Comparison of ENCODE assay signal across 1 cellular context in genomic region chr19:12550951-12551832, GRCh38.
A peak's percentile ranks its signal among the peaks of the same experiment; 100 is the strongest.
TF ChIP-seq lines count a peak whose summit lies in the region.

Gene ZNF564, minus strand, starts transcription at chr19:12551482. Its CDS starts 150 bp downstream, at chr19:12551332.

TF ChIP-seq in HepG2, 621 proteins besides CTCF, POLR2A, EP300 and RAD21 (continued from another document and continues in another):
- TF ChIP-seq, protein P1, sequence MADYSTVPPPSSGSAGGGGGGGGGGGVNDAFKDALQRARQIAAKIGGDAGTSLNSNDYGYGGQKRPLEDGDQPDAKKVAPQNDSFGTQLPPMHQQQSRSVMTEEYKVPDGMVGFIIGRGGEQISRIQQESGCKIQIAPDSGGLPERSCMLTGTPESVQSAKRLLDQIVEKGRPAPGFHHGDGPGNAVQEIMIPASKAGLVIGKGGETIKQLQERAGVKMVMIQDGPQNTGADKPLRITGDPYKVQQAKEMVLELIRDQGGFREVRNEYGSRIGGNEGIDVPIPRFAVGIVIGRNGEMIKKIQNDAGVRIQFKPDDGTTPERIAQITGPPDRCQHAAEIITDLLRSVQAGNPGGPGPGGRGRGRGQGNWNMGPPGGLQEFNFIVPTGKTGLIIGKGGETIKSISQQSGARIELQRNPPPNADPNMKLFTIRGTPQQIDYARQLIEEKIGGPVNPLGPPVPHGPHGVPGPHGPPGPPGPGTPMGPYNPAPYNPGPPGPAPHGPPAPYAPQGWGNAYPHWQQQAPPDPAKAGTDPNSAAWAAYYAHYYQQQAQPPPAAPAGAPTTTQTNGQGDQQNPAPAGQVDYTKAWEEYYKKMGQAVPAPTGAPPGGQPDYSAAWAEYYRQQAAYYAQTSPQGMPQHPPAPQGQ (CRISPR knock-in tag; IDR thresholded peaks at IDR 0.05; ENCODE audit: borderline replicate concordance), result no peak
- TF ChIP-seq FOXK2 (IDR thresholded peaks at IDR 0.05) (no peak), ATF6 (CRISPR knock-in tag; conservative IDR thresholded peaks at IDR 0.05) (no peak; the same call in 1 of the 2 replicates), EED (CRISPR knock-in tag; IDR thresholded peaks at IDR 0.05) (no peak; the same call in none of the 2 replicates), TOE1 (CRISPR knock-in tag; IDR thresholded peaks at IDR 0.05) (no peak), TRIM22 (IDR thresholded peaks at IDR 0.05) (no peak), ZSCAN30 (CRISPR knock-in tag; IDR thresholded peaks at IDR 0.05) (no peak), PHF21A (CRISPR knock-in tag; IDR thresholded peaks at IDR 0.05) (peak; percentile 72), FOSL2 (CRISPR knock-in tag; IDR thresholded peaks at IDR 0.05) (peak; percentile 59; the same call in 1 of the 2 replicates), ERF (CRISPR knock-in tag; IDR thresholded peaks at IDR 0.05) (no peak; the same call in 1 of the 2 replicates), MXD1 (CRISPR knock-in tag; IDR thresholded peaks at IDR 0.05) (peak; percentile 76), MEIS2 (CRISPR knock-in tag; IDR thresholded peaks at IDR 0.05) (no peak; the same call in 1 of the 2 replicates), ZBTB49 (CRISPR knock-in tag; IDR thresholded peaks at IDR 0.05; ENCODE audit: borderline replicate concordance) (no peak), ZNF367 (CRISPR knock-in tag; IDR thresholded peaks at IDR 0.05; ENCODE audit: borderline replicate concordance) (no peak), POLR2AphosphoS2 (IDR thresholded peaks at IDR 0.05; ENCODE audit: low read depth, low read length) (no peak), PCBP2 (optimal IDR thresholded peaks at IDR 0.05; ENCODE audit: low read depth, low read length, poor library complexity, severe bottlenecking) (no peak), NR2C2 (CRISPR knock-in tag; IDR thresholded peaks at IDR 0.05; ENCODE audit: borderline replicate concordance) (peak; percentile 86), PHF20 (CRISPR knock-in tag; IDR thresholded peaks at IDR 0.05) (peak; percentile 91), ZFP37 (CRISPR knock-in tag; IDR thresholded peaks at IDR 0.05; ENCODE audit: borderline replicate concordance) (0 out of 2 replicates have a peak, but pooled peaks have one; percentile 38), ZNF512B (CRISPR knock-in tag; IDR thresholded peaks at IDR 0.05; ENCODE audit: borderline replicate concordance) (no peak), PHB2 (IDR thresholded peaks at IDR 0.05; ENCODE audit: partially characterized antibody) (no peak), HOXD1 (CRISPR knock-in tag; IDR thresholded peaks at IDR 0.05) (0 out of 2 replicates have a peak, but pooled peaks have one; percentile 16), ZFP36L2 (CRISPR knock-in tag; IDR thresholded peaks at IDR 0.05) (no peak), GLI4 (CRISPR knock-in tag; IDR thresholded peaks at IDR 0.05; ENCODE audit: borderline replicate concordance) (peak; percentile 81; the same call in 1 of the 2 replicates), ZNF720 (CRISPR knock-in tag; IDR thresholded peaks at IDR 0.05) (0 out of 2 replicates have a peak, but pooled peaks have one; percentile 9), PLSCR1 (CRISPR knock-in tag; IDR thresholded peaks at IDR 0.05; ENCODE audit: borderline replicate concordance) (no peak), E2F5 (CRISPR knock-in tag; conservative IDR thresholded peaks at IDR 0.05) (no peak), ZNF552 (CRISPR knock-in tag; IDR thresholded peaks at IDR 0.05; ENCODE audit: borderline replicate concordance) (peak; percentile 67; the same call in 1 of the 2 replicates), KMT2B (CRISPR knock-in tag; IDR thresholded peaks at IDR 0.05) (peak; percentile 68; the same call in 1 of the 2 replicates), ZC3H4 (CRISPR knock-in tag; IDR thresholded peaks at IDR 0.05; ENCODE audit: borderline replicate concordance) (no peak)
- TF ChIP-seq, protein P2, sequence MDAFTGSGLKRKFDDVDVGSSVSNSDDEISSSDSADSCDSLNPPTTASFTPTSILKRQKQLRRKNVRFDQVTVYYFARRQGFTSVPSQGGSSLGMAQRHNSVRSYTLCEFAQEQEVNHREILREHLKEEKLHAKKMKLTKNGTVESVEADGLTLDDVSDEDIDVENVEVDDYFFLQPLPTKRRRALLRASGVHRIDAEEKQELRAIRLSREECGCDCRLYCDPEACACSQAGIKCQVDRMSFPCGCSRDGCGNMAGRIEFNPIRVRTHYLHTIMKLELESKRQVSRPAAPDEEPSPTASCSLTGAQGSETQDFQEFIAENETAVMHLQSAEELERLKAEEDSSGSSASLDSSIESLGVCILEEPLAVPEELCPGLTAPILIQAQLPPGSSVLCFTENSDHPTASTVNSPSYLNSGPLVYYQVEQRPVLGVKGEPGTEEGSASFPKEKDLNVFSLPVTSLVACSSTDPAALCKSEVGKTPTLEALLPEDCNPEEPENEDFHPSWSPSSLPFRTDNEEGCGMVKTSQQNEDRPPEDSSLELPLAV (CRISPR knock-in tag; conservative IDR thresholded peaks at IDR 0.05; ENCODE audit: low read depth), result no peak
- TF ChIP-seq, protein P3, sequence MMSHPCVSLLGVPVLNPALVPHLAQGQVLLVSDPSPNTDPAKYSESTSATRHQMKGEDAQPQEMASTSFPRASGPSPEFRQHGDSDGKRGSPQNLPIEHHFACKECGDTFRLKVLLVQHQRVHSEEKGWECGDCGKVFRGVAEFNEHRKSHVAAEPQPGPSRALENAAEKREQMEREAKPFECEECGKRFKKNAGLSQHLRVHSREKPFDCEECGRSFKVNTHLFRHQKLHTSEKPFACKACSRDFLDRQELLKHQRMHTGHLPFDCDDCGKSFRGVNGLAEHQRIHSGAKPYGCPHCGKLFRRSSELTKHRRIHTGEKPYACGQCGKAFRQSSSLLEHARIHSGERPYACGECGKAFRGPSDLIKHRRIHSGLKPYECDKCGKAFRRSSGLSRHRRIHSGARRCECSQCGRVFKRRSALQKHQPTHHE (CRISPR knock-in tag; IDR thresholded peaks at IDR 0.05; ENCODE audit: borderline replicate concordance), result peak; percentile 45; the same call in 1 of the 2 replicates
- TF ChIP-seq, protein P4, sequence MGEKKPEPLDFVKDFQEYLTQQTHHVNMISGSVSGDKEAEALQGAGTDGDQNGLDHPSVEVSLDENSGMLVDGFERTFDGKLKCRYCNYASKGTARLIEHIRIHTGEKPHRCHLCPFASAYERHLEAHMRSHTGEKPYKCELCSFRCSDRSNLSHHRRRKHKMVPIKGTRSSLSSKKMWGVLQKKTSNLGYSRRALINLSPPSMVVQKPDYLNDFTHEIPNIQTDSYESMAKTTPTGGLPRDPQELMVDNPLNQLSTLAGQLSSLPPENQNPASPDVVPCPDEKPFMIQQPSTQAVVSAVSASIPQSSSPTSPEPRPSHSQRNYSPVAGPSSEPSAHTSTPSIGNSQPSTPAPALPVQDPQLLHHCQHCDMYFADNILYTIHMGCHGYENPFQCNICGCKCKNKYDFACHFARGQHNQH (CRISPR knock-in tag; IDR thresholded peaks at IDR 0.05), result peak; percentile 78
- TF ChIP-seq, protein P5, sequence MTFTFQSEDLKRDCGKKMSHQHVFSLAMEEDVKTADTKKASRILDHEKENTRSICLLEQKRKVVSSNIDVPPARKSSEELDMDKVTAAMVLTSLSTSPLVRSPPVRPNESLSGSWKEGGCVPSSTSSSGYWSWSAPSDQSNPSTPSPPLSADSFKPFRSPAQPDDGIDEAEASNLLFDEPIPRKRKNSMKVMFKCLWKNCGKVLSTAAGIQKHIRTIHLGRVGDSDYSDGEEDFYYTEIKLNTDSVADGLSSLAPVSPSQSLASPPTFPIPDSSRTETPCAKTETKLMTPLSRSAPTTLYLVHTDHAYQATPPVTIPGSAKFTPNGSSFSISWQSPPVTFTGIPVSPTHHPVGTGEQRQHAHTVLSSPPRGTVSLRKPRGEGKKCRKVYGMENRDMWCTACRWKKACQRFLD (CRISPR knock-in tag; IDR thresholded peaks at IDR 0.05; ENCODE audit: borderline replicate concordance), result 0 out of 2 replicates have a peak, but pooled peaks have one; percentile 43
